1 cellular context compared by ENCODE assay signal in the genomic region with DNA sequence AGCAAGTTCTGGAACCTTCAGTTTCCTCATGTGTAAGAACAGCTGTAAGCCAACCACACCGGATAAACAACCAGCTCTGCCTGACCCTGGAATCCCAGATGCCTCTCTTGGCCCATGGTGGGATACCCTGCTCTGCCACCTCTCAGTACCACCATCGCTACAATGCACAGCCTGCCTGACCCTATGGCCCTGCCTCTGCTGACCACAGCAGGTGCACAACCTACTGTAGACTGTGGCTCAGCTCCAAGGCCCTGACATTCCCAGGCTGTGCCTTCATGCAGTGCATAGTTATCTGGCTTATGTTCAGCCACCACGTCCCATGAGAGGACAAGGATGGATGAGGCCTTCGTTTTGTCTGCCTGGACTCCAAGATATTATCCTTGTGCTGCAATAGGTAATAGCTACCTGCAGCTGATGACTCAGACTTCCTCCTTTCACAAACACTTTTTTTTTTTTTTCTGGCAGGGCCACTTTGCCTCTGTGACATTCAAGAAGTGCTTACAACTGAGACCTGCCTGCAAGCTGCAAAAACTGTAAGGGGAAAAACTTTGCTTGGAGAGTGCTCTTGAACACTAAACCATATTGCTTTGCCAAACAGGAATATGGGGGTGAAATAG.
TF ChIP-seq lines count a peak whose summit lies in the region.

No MANE protein-coding gene starts in this region.

TF ChIP-seq in SK-N-SH, 30 proteins besides CTCF, POLR2A, EP300 and RAD21:
- TF ChIP-seq USF1 (IDR thresholded peaks at IDR 0.05; ENCODE audit: borderline replicate concordance, low read depth) = no peak
- TF ChIP-seq RFX5 (IDR thresholded peaks at IDR 0.05; ENCODE audit: low read length) = no peak
- no peak for TF ChIP-seq NRF1 (IDR thresholded peaks at IDR 0.05; ENCODE audit: low read depth, low read length)
- TF ChIP-seq SIN3A (IDR thresholded peaks at IDR 0.05; ENCODE audit: borderline replicate concordance, low read depth, low read length) = no peak
- no peak for TF ChIP-seq IRF3 (IDR thresholded peaks at IDR 0.05; ENCODE audit: low read depth, low read length)
TF ChIP-seq in SK-N-SH: peak in this region for 0.
